ENCODE assay signal across 8 cellular contexts in the genomic region with DNA sequence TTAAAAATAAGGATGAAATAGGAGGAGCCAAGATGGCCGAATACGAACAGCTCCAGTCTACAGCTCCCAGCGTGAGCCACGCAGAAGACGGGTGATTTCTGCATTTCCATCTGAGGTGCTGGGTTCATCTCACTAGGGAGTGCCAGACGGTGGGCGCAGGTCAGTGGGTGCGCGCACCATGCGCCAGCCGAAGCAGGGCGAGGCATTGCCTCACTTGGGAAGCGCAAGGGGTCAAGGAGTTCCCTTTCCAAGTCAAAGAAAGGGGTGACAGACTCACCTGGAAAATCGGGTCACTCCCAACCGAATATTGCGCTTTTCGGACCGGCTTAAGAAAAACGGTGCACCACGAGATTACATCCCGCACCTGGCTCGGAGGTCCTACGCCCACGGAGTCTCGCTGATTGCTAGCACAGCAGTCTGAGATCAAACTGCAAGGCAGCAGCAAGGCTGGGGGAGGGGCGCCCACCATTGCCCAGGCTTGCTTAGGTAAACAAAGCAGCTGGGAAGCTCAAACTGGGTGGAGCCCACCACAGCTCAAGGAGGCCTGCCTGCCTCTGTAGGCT.
DNase-seq lines count a peak whose midpoint lies in the region; ATAC-seq and TF ChIP-seq lines count a peak whose summit lies in the region.
"Not testable (repeated sequence)": the region's sequence is repeated elsewhere in the genome, so short reads cannot be mapped to it uniquely, and the experiment has no call there.

No MANE protein-coding gene starts in this region.

- H3K9me3 ChIP-seq in Caco-2; smooth muscle cell (replicated peaks; ENCODE audit: low read depth): not testable (repeated sequence)

- H3K4me1 Mint-ChIP-seq in Caco-2 (ENCODE audit: low read depth, unreplicated experiment); activated naive CD8-positive, alpha-beta T cell treated with anti-CD3 and anti-CD28 coated beads, Interleukin-2, amount 10 ng/mL, durations not matched to agents 7 days and 5 days; endothelial cell (ENCODE audit: unreplicated experiment); nephron: not testable (repeated sequence)

- H3K4me2 ChIP-seq in KMS-11 = not testable (repeated sequence)
- H3K4me2 ChIP-seq in smooth muscle cell = peak overlapping the region; percentile 82

- POLR2A ChIA-PET in Caco-2 (lab: Charles Lee); activated naive CD8-positive, alpha-beta T cell treated with anti-CD3 and anti-CD28 coated beads, Interleukin-2, amount 10 ng/mL, durations not matched to agents 7 days and 5 days (lab: Charles Lee): not testable (repeated sequence)

- H3K27ac ChIP-seq in KMS-11 = peak overlapping the region; percentile 77
- not testable (repeated sequence) for H3K27ac ChIP-seq in smooth muscle cell (ENCODE audit: low read depth)

- H3K27me3 ChIP-seq in Caco-2 (replicated peaks; ENCODE audit: control insufficient read depth, insufficient read depth, low read length); KMS-11 (ENCODE audit: insufficient read depth, low read depth); smooth muscle cell (ENCODE audit: low read depth): not testable (repeated sequence)

- peak overlapping the region; percentile 67; the same call in 1 of the 2 replicates for H3K9ac ChIP-seq in KMS-11
- peak overlapping the region; percentile 49 for H3K9ac ChIP-seq in smooth muscle cell (ENCODE audit: low read depth)

- H3K79me2 ChIP-seq in KMS-11 (ENCODE audit: insufficient read depth, low read depth) = peaks cover 24% of the 10 kb centered on the region
- H3K79me2 ChIP-seq in smooth muscle cell (ENCODE audit: low read depth) = not testable (repeated sequence)

- not testable (repeated sequence) for H4K20me1 ChIP-seq in KMS-11 (ENCODE audit: insufficient read depth); smooth muscle cell (ENCODE audit: low read depth)

- 42% methylated on average over 26 of the region's 26 CpGs for WGBS in smooth muscle cell (ENCODE audit: low lambda C conversion rate)

- not testable (repeated sequence) for H3K9me3 Mint-ChIP-seq in Caco-2 (ENCODE audit: unreplicated experiment); activated naive CD8-positive, alpha-beta T cell treated with anti-CD3 and anti-CD28 coated beads, Interleukin-2, amount 10 ng/mL, durations not matched to agents 7 days and 5 days; endothelial cell (ENCODE audit: unreplicated experiment); nephron

- ATAC-seq in activated naive CD8-positive, alpha-beta T cell treated with anti-CD3 and anti-CD28 coated beads, Interleukin-2, amount 10 ng/mL, durations not matched to agents 7 days and 5 days (ENCODE audit: low read depth) = not testable (repeated sequence)

- TF ChIP-seq CTCF in Caco-2 (IDR thresholded peaks at IDR 0.05; ENCODE audit: insufficient read depth in 1 of 2, low read depth in 1 of 2, low read length in 1 of 2, severe bottlenecking in 1 of 2, unreplicated experiment in 1 of 2); KMS-11 (conservative IDR thresholded peaks at IDR 0.05; ENCODE audit: low read depth, low read length); endothelial cell (IDR thresholded peaks at IDR 0.05; ENCODE audit: unreplicated experiment); nephron (IDR thresholded peaks at IDR 0.05; ENCODE audit: unreplicated experiment in 3 of 3); smooth muscle cell (IDR thresholded peaks at IDR 0.05; ENCODE audit: borderline replicate concordance, insufficient read depth, poor library complexity, severe bottlenecking): not testable (repeated sequence)

- H3K27me3 Mint-ChIP-seq in Caco-2 (ENCODE audit: insufficient read depth, unreplicated experiment); activated naive CD8-positive, alpha-beta T cell treated with anti-CD3 and anti-CD28 coated beads, Interleukin-2, amount 10 ng/mL, durations not matched to agents 7 days and 5 days; endothelial cell (ENCODE audit: unreplicated experiment); nephron (ENCODE audit: low read depth): not testable (repeated sequence)

- H3K4me3 Mint-ChIP-seq in Caco-2 (ENCODE audit: unreplicated experiment) = peak overlapping the region; percentile 64
- peak overlapping the region; percentile 44 for H3K4me3 Mint-ChIP-seq in activated naive CD8-positive, alpha-beta T cell treated with anti-CD3 and anti-CD28 coated beads, Interleukin-2, amount 10 ng/mL, durations not matched to agents 7 days and 5 days
- H3K4me3 Mint-ChIP-seq in endothelial cell (ENCODE audit: unreplicated experiment) = peak overlapping the region; percentile 91
- peak overlapping the region; percentile 86 to 93 (median 90) for H3K4me3 Mint-ChIP-seq in nephron

- not testable (repeated sequence) for DNase-seq in Caco-2; activated naive CD8-positive, alpha-beta T cell treated with anti-CD3 and anti-CD28 coated beads, Interleukin-2, amount 10 ng/mL, durations not matched to agents 7 days and 5 days; endothelial cell (ENCODE audit: low spot score); smooth muscle cell (lab: John Stamatoyannopoulos, UW; ENCODE audit: unreplicated experiment)
- DNase-seq in NCI-H748 treated with DMSO at 0.1 percent for 48 hours (lab: John Stamatoyannopoulos, UW) = peak; percentile 53

- CTCF ChIA-PET in Caco-2 (lab: Charles Lee) = not testable (repeated sequence)

- intact Hi-C loops in Caco-2 (cut with micrococcal nuclease; ENCODE audit: unreplicated experiment) = not testable (repeated sequence)

- H3F3A ChIP-seq in smooth muscle cell (ENCODE audit: low read depth) = not testable (repeated sequence)

- not testable (repeated sequence) for H3K36me3 Mint-ChIP-seq in Caco-2 (ENCODE audit: insufficient read depth, unreplicated experiment); activated naive CD8-positive, alpha-beta T cell treated with anti-CD3 and anti-CD28 coated beads, Interleukin-2, amount 10 ng/mL, durations not matched to agents 7 days and 5 days; endothelial cell (ENCODE audit: low read depth, unreplicated experiment); nephron (ENCODE audit: low read depth)

- not testable (repeated sequence) for H3K27ac Mint-ChIP-seq in Caco-2 (ENCODE audit: unreplicated experiment); activated naive CD8-positive, alpha-beta T cell treated with anti-CD3 and anti-CD28 coated beads, Interleukin-2, amount 10 ng/mL, durations not matched to agents 7 days and 5 days
- peak overlapping the region; percentile 68 for H3K27ac Mint-ChIP-seq in endothelial cell (ENCODE audit: unreplicated experiment)
- H3K27ac Mint-ChIP-seq in nephron = peak overlapping the region; percentile 88 to 94 (median 91)

- BruUV-seq in Caco-2 (replicated peaks; lab: Mats Ljungman, UMichigan) = not testable (repeated sequence)

- not testable (repeated sequence) for H3K36me3 ChIP-seq in Caco-2 (ENCODE audit: control insufficient read depth, insufficient read depth, low read length); KMS-11 (ENCODE audit: insufficient read depth); smooth muscle cell (ENCODE audit: low read depth)

- H3K4me1 ChIP-seq in Caco-2; KMS-11 (ENCODE audit: low read depth, poor library complexity, severe bottlenecking); smooth muscle cell (ENCODE audit: low read depth): not testable (repeated sequence)

- not testable (repeated sequence) for H3K4me3 ChIP-seq in Caco-2 (ENCODE audit: low read depth, low read length); KMS-11 (IDR thresholded peaks at IDR 0.05; ENCODE audit: insufficient read depth, low read depth, low read length)
- peak overlapping the region; percentile 29 for H3K4me3 ChIP-seq in iPS-11a (ENCODE audit: low read depth, low read length)
- H3K4me3 ChIP-seq in smooth muscle cell = peak overlapping the region; percentile 70

- H2AFZ ChIP-seq in KMS-11 (ENCODE audit: low read depth) = not testable (repeated sequence)
- H2AFZ ChIP-seq in smooth muscle cell (ENCODE audit: low read depth) = peak overlapping the region; percentile 98
